ENCODE assay signal across 11 cellular contexts in the genomic region with DNA sequence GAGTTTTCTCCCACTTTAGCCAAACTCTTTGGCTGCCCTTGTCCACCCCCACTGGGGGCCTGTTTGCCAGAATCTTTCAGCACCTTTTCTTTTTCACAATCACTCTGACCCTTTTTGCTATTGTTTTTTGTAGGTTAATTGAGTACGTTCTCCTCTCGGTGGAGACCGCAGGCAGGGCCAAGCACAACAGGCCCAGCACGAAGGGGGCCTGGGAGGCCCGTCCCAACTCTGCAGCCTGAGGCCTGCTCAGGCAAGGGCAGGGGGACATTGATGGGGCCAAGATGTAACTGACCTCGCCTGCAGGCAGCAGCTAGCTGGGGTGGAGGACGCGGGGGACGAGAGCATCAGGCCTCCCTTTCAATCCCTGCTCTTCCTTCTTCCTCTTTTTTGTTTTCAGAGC. TPM values are rescaled to one million over a fixed set of nuclear protein-coding genes. Genes with fewer than 3 reads are reported as not detected.
"Had no signal": no experiment of that assay in that cellular context is flagged by ENCODE, and none has a peak within 500 bp of the region (broad histone marks: within the 10 kb centered on the region; RNA-seq: fewer than 3 reads in every experiment).

No MANE protein-coding gene starts in this region.

- H3K36me3 Mint-ChIP-seq: naive thymus-derived CD4-positive, alpha-beta T cell had no signal

- H3K27ac ChIP-seq: colonic mucosa, heart right ventricle had no signal

- DNase-seq: colonic mucosa; effector CD8-positive, alpha-beta T cell; heart right ventricle; hypothalamus; kidney glomerular epithelial cell; mesendoderm; naive thymus-derived CD4-positive, alpha-beta T cell; small intestine; stimulated activated CD4-positive, alpha-beta T cell treated with anti-CD3 and anti-CD28 coated beads, Interleukin-12 subunit alpha, Interleukin-12 subunit beta, amount 100 ng/mL, for 4 hours; stimulated activated naive CD4-positive, alpha-beta T cell treated with Interleukin-2 at 50 U/mL for 16 hours; trophoblast cell had no signal

- H3K27me3 ChIP-seq: colonic mucosa had no signal

- ATAC-seq: naive thymus-derived CD4-positive, alpha-beta T cell had no signal

- H3K4me1 ChIP-seq: colonic mucosa had no signal

- H3K4me3 Mint-ChIP-seq: naive thymus-derived CD4-positive, alpha-beta T cell had no signal

RNA-seq across cellular contexts. Expression of a gene that starts 47.7 kb away (rescaled TPM):
- polyA plus RNA-seq: naive thymus-derived CD4-positive, alpha-beta T cell had no signal
